Comparison of ENCODE assay signal across 1 cellular context in genomic region chr2:96839288-96839874, GRCh38.
TF ChIP-seq lines count a peak whose summit lies in the region.

No MANE protein-coding gene starts in this region.

TF ChIP-seq in HepG2, 621 proteins besides CTCF, POLR2A, EP300 and RAD21 (continued from another document):
- TF ChIP-seq ZNF609 (CRISPR knock-in tag; IDR thresholded peaks at IDR 0.05; ENCODE audit: borderline replicate concordance) (no peak), ATF7 (IDR thresholded peaks at IDR 0.05) (no peak), ATF7 (CRISPR knock-in tag; IDR thresholded peaks at IDR 0.05) (no peak), KIAA2018 (CRISPR knock-in tag; IDR thresholded peaks at IDR 0.05; ENCODE audit: borderline replicate concordance) (no peak), ZNF282 (IDR thresholded peaks at IDR 0.05; ENCODE audit: partially characterized antibody) (no peak), CBX5 (CRISPR knock-in tag; IDR thresholded peaks at IDR 0.05; ENCODE audit: borderline replicate concordance) (no peak), DNMT1 (CRISPR knock-in tag; IDR thresholded peaks at IDR 0.05) (peak; percentile 35; the same call in 1 of the 2 replicates), NPAS2 (CRISPR knock-in tag; IDR thresholded peaks at IDR 0.05; ENCODE audit: borderline replicate concordance) (no peak), HDAC2 (CRISPR knock-in tag; IDR thresholded peaks at IDR 0.05) (no peak), FOXC1 (CRISPR knock-in tag; IDR thresholded peaks at IDR 0.05; ENCODE audit: borderline replicate concordance) (0 out of 2 replicates have a peak, but pooled peaks have one; percentile 22), JUN (CRISPR knock-in tag; IDR thresholded peaks at IDR 0.05) (no peak), HMGXB3 (CRISPR knock-in tag; IDR thresholded peaks at IDR 0.05; ENCODE audit: borderline replicate concordance) (no peak), PHF5A (CRISPR knock-in tag; IDR thresholded peaks at IDR 0.05; ENCODE audit: low read depth, unreplicated experiment) (no peak), ZNF251 (CRISPR knock-in tag; IDR thresholded peaks at IDR 0.05) (no peak), ZFP82 (CRISPR knock-in tag; IDR thresholded peaks at IDR 0.05; ENCODE audit: borderline replicate concordance) (no peak), ELF3 (CRISPR knock-in tag; IDR thresholded peaks at IDR 0.05) (no peak), CSRNP2 (CRISPR knock-in tag; conservative IDR thresholded peaks at IDR 0.05; ENCODE audit: low read depth) (no peak), HHEX (CRISPR knock-in tag; IDR thresholded peaks at IDR 0.05) (no peak), TAF15 (IDR thresholded peaks at IDR 0.05; ENCODE audit: low read depth, low read length, poor library complexity, severe bottlenecking) (peak; percentile 22)
